Comparison of ENCODE assay signal across 28 cellular contexts in the genomic region with DNA sequence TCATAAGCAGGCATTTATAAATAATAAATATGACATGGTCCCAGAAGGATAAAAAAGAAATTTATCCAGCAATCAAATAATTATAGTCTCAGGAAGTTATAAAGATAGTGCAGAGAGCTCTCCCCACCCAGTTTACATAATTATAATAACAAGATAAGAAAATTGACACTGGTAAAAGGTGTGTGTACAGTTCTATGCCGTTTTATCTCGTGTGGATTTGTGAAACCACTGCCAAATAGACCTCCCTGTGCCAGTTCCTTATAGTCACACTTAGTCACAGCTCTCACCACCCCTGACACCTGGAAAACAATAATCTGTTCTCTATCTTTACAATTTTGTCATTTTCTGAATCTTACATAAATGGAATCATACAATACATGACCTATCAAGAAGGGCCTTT.
"Had no signal": no experiment of that assay in that cellular context is flagged by ENCODE, and none has a peak within 500 bp of the region (broad histone marks: within the 10 kb centered on the region; RNA-seq: fewer than 3 reads in every experiment).

No MANE protein-coding gene starts in this region.

- ATAC-seq: effector memory CD8-positive, alpha-beta T cell; esophagus mucosa; foreskin keratinocyte; gastrocnemius medialis; gastroesophageal sphincter; heart left ventricle; heart right ventricle had no signal

- H3K36me3 ChIP-seq: colonic mucosa, esophagus muscularis mucosa, esophagus squamous epithelium, gastrocnemius medialis, gastroesophageal sphincter, heart left ventricle, heart right ventricle had no signal

- DNase-seq: colonic mucosa; cortex of kidney; dermis blood vessel endothelial cell; dorsolateral prefrontal cortex; effector CD4-positive, alpha-beta T cell; effector CD8-positive, alpha-beta T cell; effector memory CD4-positive, alpha-beta T cell; effector memory CD8-positive, alpha-beta T cell; endodermal cell; erythroblast; esophagus squamous epithelium; foreskin fibroblast; foreskin keratinocyte; foreskin melanocyte; gastrocnemius medialis; glutamatergic neuron; head of caudate nucleus; heart left ventricle; heart right ventricle had no signal

- H3K4me1 ChIP-seq: colonic mucosa, esophagus muscularis mucosa, esophagus squamous epithelium, foreskin keratinocyte, gastrocnemius medialis, gastroesophageal sphincter, heart left ventricle, heart right ventricle had no signal

- H3K27ac ChIP-seq: colonic mucosa, coronary artery, dorsolateral prefrontal cortex, epithelial cell of prostate, esophagus muscularis mucosa, esophagus squamous epithelium, foreskin keratinocyte, gastrocnemius medialis, gastroesophageal sphincter, heart left ventricle, heart right ventricle had no signal

- H3K27me3 ChIP-seq: colonic mucosa, dorsolateral prefrontal cortex, esophagus muscularis mucosa, esophagus squamous epithelium, foreskin keratinocyte, gastrocnemius medialis, gastroesophageal sphincter, heart left ventricle, heart right ventricle had no signal

- FAIRE-seq: colon, endometrium, endothelial cell of umbilical vein, frontal cortex had no signal

- H3K9me3 ChIP-seq: colonic mucosa, esophagus muscularis mucosa, esophagus squamous epithelium, gastrocnemius medialis, gastroesophageal sphincter had no signal

- H3K4me3 ChIP-seq: colonic mucosa, coronary artery, dorsolateral prefrontal cortex, esophagus muscularis mucosa, esophagus squamous epithelium, gastrocnemius medialis, gastroesophageal sphincter, heart left ventricle, heart right ventricle had no signal
